ENCODE assay signal across 32 cellular contexts in the genomic region with DNA sequence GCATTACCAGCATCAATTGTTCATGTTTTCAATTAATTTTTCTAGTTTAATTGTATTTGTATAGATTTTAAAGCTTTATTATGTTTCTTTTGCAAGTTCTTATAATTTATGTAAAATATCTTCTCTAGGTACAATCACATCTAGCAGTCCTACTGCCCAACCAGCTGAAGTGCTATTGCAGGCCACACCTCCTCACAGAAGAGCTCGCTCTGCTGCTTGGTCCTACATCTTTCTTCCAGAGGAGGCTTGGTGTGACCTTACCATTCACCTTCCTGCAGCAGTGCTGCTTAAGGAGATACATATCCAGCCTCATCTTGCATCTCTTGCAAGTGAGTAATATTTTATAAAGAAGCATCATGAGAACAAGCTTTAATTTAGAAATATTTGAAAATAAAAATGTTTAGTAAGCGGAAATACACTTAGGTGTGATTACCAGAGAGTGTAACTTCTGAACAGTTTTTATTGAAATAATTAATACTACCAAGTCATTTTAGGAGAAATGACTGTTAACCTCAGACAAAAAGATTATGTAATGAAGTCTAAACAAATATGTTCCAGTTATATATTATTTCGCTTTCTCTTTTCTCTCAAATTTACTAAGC.
"Had no signal": no experiment of that assay in that cellular context is flagged by ENCODE, and none has a peak within 500 bp of the region (broad histone marks: within the 10 kb centered on the region; RNA-seq: fewer than 3 reads in every experiment).

No MANE protein-coding gene starts in this region.

- DNase-seq: activated CD4-positive, alpha-beta T cell treated with anti-CD3 and anti-CD28 coated beads for 36 hours; activated CD4-positive, alpha-beta T cell treated with anti-CD3 and anti-CD28 coated beads, Interleukin-2, amount 10 ng/mL, durations not matched to agents 7 days and 5 days; activated CD4-positive, alpha-beta T cell treated with anti-CD3 and anti-CD28 coated beads, Interleukin-2, amount 50 U/mL, for 48 hours; activated CD8-positive, alpha-beta memory T cell treated with anti-CD3 and anti-CD28 coated beads for 24 hours; activated gamma-delta T cell treated with Interleukin-2 at 50 U/mL for 16 hours; activated naive CD4-positive, alpha-beta T cell treated with anti-CD3 and anti-CD28 coated beads for 36 hours; activated T-cell treated with anti-CD3 and anti-CD28 coated beads, Interleukin-2, amount 50 U/mL, for 4 hours; adrenal gland; body of pancreas; MM.1S; MV-4-11; NCI-H1092; NCI-H146; NCI-H187; NCI-H2029 treated with DMSO at 0.1 percent for 48 hours; NCI-H2107; NCI-H2171; NCI-H510A; NCI-H526; NCI-H774; PC-3; Peyer's patch; RPMI8226; SHP77 treated with DMSO at 0.1 percent for 48 hours; SK-N-SH had no signal

- ATAC-seq: activated CD4-positive, alpha-beta T cell treated with anti-CD3 and anti-CD28 coated beads for 36 hours; activated CD4-positive, CD25-positive, alpha-beta regulatory T cell treated with anti-CD3 and anti-CD28 coated beads, Interleukin-2, amount 50 U/mL, for 24 hours; activated naive CD4-positive, alpha-beta T cell treated with anti-CD3 and anti-CD28 coated beads, Interleukin-2, amount 50 U/mL, for 72 hours; activated T-cell treated with anti-CD3 and anti-CD28 coated beads, Interleukin-2, amount 50 U/mL, for 4 hours; body of pancreas; PC-3 had no signal

- H3K4me1 ChIP-seq: adrenal gland, body of pancreas, breast epithelium, Peyer's patch, SJSA1 had no signal

- H3K27me3 ChIP-seq: adrenal gland, body of pancreas, breast epithelium, Peyer's patch, SJSA1 had no signal

- H3K9me3 ChIP-seq: adrenal gland, body of pancreas, breast epithelium, Peyer's patch, SJSA1, SK-N-SH had no signal

- H3K4me2 ChIP-seq: KMS-11, SK-N-SH had no signal

- FAIRE-seq: astrocyte, TTC549 had no signal

- H3K9ac ChIP-seq: KMS-11, SK-N-SH had no signal

- H3K27ac ChIP-seq: adrenal gland, body of pancreas, breast epithelium, KMS-11, Peyer's patch, SJSA1 had no signal

- H3K4me3 ChIP-seq: adrenal gland, body of pancreas, breast epithelium, Peyer's patch, SJSA1 had no signal
